In genomic region chr17:71011389-71011788, GRCh38 we compare ENCODE assay signal across 14 cellular contexts.
"Had no signal": no experiment of that assay in that cellular context is flagged by ENCODE, and none has a peak within 500 bp of the region (broad histone marks: within the 10 kb centered on the region; RNA-seq: fewer than 3 reads in every experiment).

No MANE protein-coding gene starts in this region.

- H3K4me1 ChIP-seq: esophagus squamous epithelium, foreskin keratinocyte, pancreas had no signal

- DNase-seq: dermis blood vessel endothelial cell; esophagus squamous epithelium; foreskin keratinocyte; head of caudate nucleus; hippocampal formation; mesendoderm; naive B cell; occipital lobe; pancreas; right cardiac atrium; stimulated activated CD4-positive, alpha-beta T cell treated with anti-CD3 and anti-CD28 coated beads, Interleukin-2, amount 100 ng/mL, for 48 hours; stimulated activated naive CD4-positive, alpha-beta T cell treated with Interleukin-2 at 50 U/mL for 16 hours; trophoblast cell had no signal

- ATAC-seq: foreskin keratinocyte, pancreas, right cardiac atrium had no signal

- H3K4me3 ChIP-seq: esophagus squamous epithelium, pancreas, smooth muscle cell had no signal

- H3K27me3 ChIP-seq: esophagus squamous epithelium, foreskin keratinocyte, pancreas had no signal

- H3K36me3 ChIP-seq: esophagus squamous epithelium, pancreas had no signal

- H3K27ac ChIP-seq: esophagus squamous epithelium, foreskin keratinocyte, pancreas had no signal

- H3K9me3 ChIP-seq: esophagus squamous epithelium, pancreas had no signal
